Comparison of ENCODE assay signal across 8 cellular contexts in genomic region chr22:19178065-19178658, GRCh38. TPM values are rescaled to one million over a fixed set of nuclear protein-coding genes. Genes with fewer than 3 reads are reported as not detected.
DNase-seq lines count a peak whose midpoint lies in the region; ATAC-seq and TF ChIP-seq lines count a peak whose summit lies in the region.

No MANE protein-coding gene starts in this region.

- no peaks in the 10 kb centered on the region for H3K27me3 ChIP-seq in SJSA1 (replicated peaks)

- no peak overlapping the region for H3K27ac Mint-ChIP-seq in brain
- H3K27ac Mint-ChIP-seq in immature natural killer cell = no peak overlapping the region

- H3K4me3 ChIP-seq in SJSA1 = peak overlapping the region; percentile 100

- H3K36me3 ChIP-seq in SJSA1 = peaks cover 53% of the 10 kb centered on the region

- no peak for TF ChIP-seq CTCF in brain (conservative IDR thresholded peaks at IDR 0.05)

- peaks cover 3% of the 10 kb centered on the region for H3K27me3 Mint-ChIP-seq in brain
- H3K27me3 Mint-ChIP-seq in immature natural killer cell (ENCODE audit: low read depth in 3 of 3) = peaks cover 0 to 6% (median 3%) of the 10 kb centered on the region in 3 donors

- DNase-seq in ACHN (peak; percentile 45), SJSA1 (ENCODE audit: low read depth in 1 of 2, low spot score in 2 of 2) (peak; percentile 63 to 76), immature natural killer cell (peak; percentile 58 to 68 (median 62))
- DNase-seq in stimulated activated CD4-positive, alpha-beta T cell treated with anti-CD3 and anti-CD28 coated beads, Interleukin-1b, Interleukin-23, amount 100 ng/mL, for 48 hours = peak; percentile 45
- no peak for DNase-seq in NK-92 treated with Interleukin-12 subunit alpha and Interleukin-12 subunit beta, amount 100 ng/mL, for 24 hours (lab: John Stamatoyannopoulos, UW)

- in situ Hi-C loops in ACHN (cut with HindIII; ENCODE audit: low pct_ligation_motif_present, low pct_unique_long_range_greater_than_20kb, low sequenced_read_pairs) = no loop called here

- peak overlapping the region; percentile 91 for H3K27ac ChIP-seq in SJSA1

- peaks cover 9% of the 10 kb centered on the region; the same call in 1 of the 2 replicates for H3K9me3 ChIP-seq in SJSA1 (replicated peaks)

- peak overlapping the region; percentile 42 to 82 (median 78) for H3K4me3 Mint-ChIP-seq in brain
- peak overlapping the region in 2 of 5 donors; percentile 26 to 61 for H3K4me3 Mint-ChIP-seq in immature natural killer cell

- no peaks in the 10 kb centered on the region for H3K9me3 Mint-ChIP-seq in brain
- no peaks in the 10 kb centered on the region for H3K9me3 Mint-ChIP-seq in immature natural killer cell

- ATAC-seq in GM18520 (IDR thresholded peaks at IDR 0.05; ENCODE audit: unreplicated experiment) (peak; percentile 15), HG03064 (IDR thresholded peaks at IDR 0.05; ENCODE audit: low read depth, unreplicated experiment) (peak; percentile 29)

- H3K4me1 Mint-ChIP-seq in brain (peaks cover 41% of the 10 kb centered on the region), immature natural killer cell (peaks cover 9 to 13% of the 10 kb centered on the region in 2 donors)

- peaks cover 42% of the 10 kb centered on the region for H3K4me1 ChIP-seq in SJSA1 (replicated peaks)

- H3K36me3 Mint-ChIP-seq in brain = no peaks in the 10 kb centered on the region
- H3K36me3 Mint-ChIP-seq in immature natural killer cell = no peaks in the 10 kb centered on the region

RNA-seq across cellular contexts. Expression of gene SLC25A1, which starts 0.4 kb away (rescaled TPM):
- total RNA-seq in SJSA1 (2014; rRNA removed; shearing (Covaris generic)) = 118 and 132 TPM in 2 replicates
- polyA plus RNA-seq in brain (ENCODE audit: insufficient read depth, low read depth, low replicate concordance) = 64.3 TPM
- polyA plus RNA-seq in immature natural killer cell = 10 to 100 TPM; 53.6 to 78.7 (median 57.6) TPM

RNA-seq across cellular contexts. Expression of gene GSC2, which starts 28.1 kb away (rescaled TPM):
- total RNA-seq in SJSA1 (2014; rRNA removed; shearing (Covaris generic)) = not detected in 2 replicates
- polyA plus RNA-seq in brain (ENCODE audit: insufficient read depth, low read depth, low replicate concordance) (not detected), immature natural killer cell (not detected)

RNA-seq across cellular contexts. Expression of gene ESS2, which starts 33.7 kb away (rescaled TPM):
- 7.6 and 21.2 TPM in 2 replicates for total RNA-seq in SJSA1 (2014; rRNA removed; shearing (Covaris generic))
- polyA plus RNA-seq in brain (ENCODE audit: insufficient read depth, low read depth, low replicate concordance) (30.4 TPM), immature natural killer cell (10 to 100 TPM in 1 of 3 donors, 1 to 10 TPM in 2; 1.6 to 13.2 (median 4.8) TPM)

RNA-seq across cellular contexts. Expression of gene TSSK2, which starts 47.1 kb away (rescaled TPM):
- not detected in 2 replicates for total RNA-seq in SJSA1 (2014; rRNA removed; shearing (Covaris generic))
- polyA plus RNA-seq in brain (ENCODE audit: insufficient read depth, low read depth, low replicate concordance) (not detected), immature natural killer cell (not detected)

RNA-seq across cellular contexts. Expression of gene DGCR2, which starts 56.0 kb away (rescaled TPM):
- total RNA-seq in SJSA1 (2014; rRNA removed; shearing (Covaris generic)) = 51.1 and 62.2 TPM in 2 replicates
- polyA plus RNA-seq in brain (ENCODE audit: insufficient read depth, low read depth, low replicate concordance) = 67.4 TPM
- 10 to 100 TPM; 19.4 to 51.7 (median 31.6) TPM for polyA plus RNA-seq in immature natural killer cell
